Comparison of ENCODE assay signal across 20 cellular contexts in genomic region chr11:131129474-131129873, GRCh38.
"Had no signal": no experiment of that assay in that cellular context is flagged by ENCODE, and none has a peak within 500 bp of the region (broad histone marks: within the 10 kb centered on the region; RNA-seq: fewer than 3 reads in every experiment).

No MANE protein-coding gene starts in this region.

- H3K4me2 ChIP-seq: KMS-11 had no signal

- H3K36me3 ChIP-seq: SJSA1 had no signal

- DNase-seq: IMR-90, Kasumi-1, MM.1S, NCI-H1092 treated with DMSO at 0.1 percent for 48 hours, NCI-H1436, NCI-H187, NCI-H2029 treated with DMSO at 0.1 percent for 48 hours, NCI-H2171 treated with DMSO at 0.1 percent for 48 hours, NCI-H345, NCI-H446 treated with DMSO at 0.1 percent for 48 hours, NCI-H510A treated with DMSO at 0.1 percent for 48 hours, NCI-H69, NCI-H774, Right ventricle myocardium superior, RPMI8226, SIG-M5 had no signal

- ATAC-seq: HepG2 had no signal

- H3K9ac ChIP-seq: KMS-11 had no signal

- H3K4me3 ChIP-seq: SJSA1, SK-N-MC had no signal

- H3K4me1 ChIP-seq: SJSA1 had no signal

- H3K27me3 ChIP-seq: SJSA1 had no signal

- H3K27ac ChIP-seq: KMS-11, SJSA1, SK-N-MC had no signal
